In the genomic region with DNA sequence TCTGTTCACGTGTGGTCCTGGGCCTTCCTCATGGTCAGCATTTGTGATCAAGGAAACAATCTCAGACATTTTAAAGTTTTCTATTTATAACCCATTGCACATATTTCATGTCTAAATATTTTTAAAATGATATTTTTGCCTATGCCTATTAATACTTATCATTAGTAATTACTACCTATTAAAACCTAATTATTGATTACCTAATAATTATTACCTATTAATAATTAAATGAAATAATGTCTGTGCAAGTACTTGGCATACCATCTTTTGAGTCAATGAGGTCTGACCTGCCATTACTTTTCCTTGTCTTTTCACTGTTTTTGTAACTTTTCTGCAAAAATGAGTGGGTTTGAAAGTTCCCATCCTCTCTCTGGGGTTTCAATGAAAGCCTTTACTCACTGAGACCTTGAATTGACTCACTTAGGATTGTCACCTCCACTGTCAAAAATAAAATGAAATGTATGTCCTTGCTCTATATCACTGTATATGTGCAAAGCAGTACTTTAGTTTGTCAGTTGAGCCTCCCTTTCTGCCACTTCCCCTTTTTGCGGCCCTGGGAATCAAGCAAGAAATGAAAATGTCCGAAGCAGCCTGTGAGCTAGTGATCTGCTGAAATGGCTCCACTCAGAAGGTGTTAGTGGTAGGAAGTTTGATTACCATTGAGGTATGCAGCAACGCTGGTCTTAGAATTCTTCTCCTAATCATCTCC, we compare ENCODE assay signal across 10 cellular contexts.
DNase-seq lines count a peak whose midpoint lies in the region; ATAC-seq and TF ChIP-seq lines count a peak whose summit lies in the region.
"Had no signal": no experiment of that assay in that cellular context is flagged by ENCODE, and none has a peak within 500 bp of the region (broad histone marks: within the 10 kb centered on the region; RNA-seq: fewer than 3 reads in every experiment).

No MANE protein-coding gene starts in this region.

- H3K27me3 Mint-ChIP-seq in IgD-negative memory B cell, result no peaks in the 10 kb centered on the region
- no peaks in the 10 kb centered on the region for H3K27me3 Mint-ChIP-seq in memory B cell
- H3K27me3 Mint-ChIP-seq: brain had no signal

- H3K9me3 ChIP-seq in mammary epithelial cell (replicated peaks; ENCODE audit: insufficient read depth, low read length), result no peaks in the 10 kb centered on the region

- H3K4me1 ChIP-seq in mammary epithelial cell (ENCODE audit: insufficient read depth, low read length), result no peaks in the 10 kb centered on the region

- H3K27ac ChIP-seq in mammary epithelial cell (ENCODE audit: insufficient read depth, low read depth, low read length), result no peak overlapping the region

- H3K4me3 Mint-ChIP-seq in IgD-negative memory B cell (peak overlapping the region in 2 of 4 donors; percentile 71 to 80), memory B cell (no peak overlapping the region)
- H3K4me3 Mint-ChIP-seq: brain had no signal

- H3K4me1 Mint-ChIP-seq in IgD-negative memory B cell (peaks cover 27 to 34% (median 27%) of the 10 kb centered on the region in 3 donors), memory B cell (peaks cover 30% of the 10 kb centered on the region)

- in situ Hi-C loops in mammary epithelial cell (cut with MboI; ENCODE audit: low sequenced_read_pairs in 2 of 2), result no loop called here

- dilution Hi-C loops in mammary epithelial cell (cut with HindIII; ENCODE audit: low sequenced_read_pairs), result no loop called here

- 99% methylated on average over 4 of the region's 4 CpGs for WGBS in mammary epithelial cell (ENCODE audit: low coverage, missing lambda C conversion rate)

- H3K79me2 ChIP-seq in mammary epithelial cell (ENCODE audit: insufficient read depth, low read length), result no peaks in the 10 kb centered on the region

- intact Hi-C loops in mammary epithelial cell (cut with micrococcal nuclease), result no loop called here

- no peaks in the 10 kb centered on the region for H3K27me3 ChIP-seq in mammary epithelial cell (ENCODE audit: insufficient read depth, low read length)

- peak overlapping the region; percentile 33 to 81 (median 75) for H3K27ac Mint-ChIP-seq in IgD-negative memory B cell
- H3K27ac Mint-ChIP-seq in memory B cell, result peak overlapping the region; percentile 74
- H3K27ac Mint-ChIP-seq: brain had no signal

- CTCF ChIA-PET in mammary epithelial cell (lab: Charles Lee; ENCODE audit: low non-redundant PET), result no interaction called here

- no peak overlapping the region for H3K9ac ChIP-seq in mammary epithelial cell (ENCODE audit: insufficient read depth, low read length)

- TF ChIP-seq CTCF in mammary epithelial cell (conservative IDR thresholded peaks at IDR 0.05 in 1 of 2, IDR thresholded peaks at IDR 0.05 in 1 of 2; ENCODE audit: extremely low read depth in 1 of 2, insufficient read depth in 1 of 2, low read depth in 1 of 2, low read length in 2 of 2), result no peak

- no peak overlapping the region for H3K4me3 ChIP-seq in mammary epithelial cell (replicated peaks in 1 of 3; ENCODE audit: insufficient read depth in 1 of 3, low read depth in 2 of 3, low read length in 3 of 3)
- H3K4me3 ChIP-seq: lung had no signal

- H3K36me3 ChIP-seq in mammary epithelial cell (ENCODE audit: insufficient read depth, low read length), result no peaks in the 10 kb centered on the region

- DNase-seq in memory B cell (ENCODE audit: low spot score in 2 of 2) (peak; percentile 25 to 37), mammary epithelial cell (no peak), NCI-H187 treated with DMSO at 0.1 percent for 48 hours (lab: John Stamatoyannopoulos, UW) (no peak), GOT3 (lab: John Stamatoyannopoulos, UW) (no peak), cerebellar cortex (ENCODE audit: low spot score) (no peak)

- ATAC-seq in GM19043 (IDR thresholded peaks at IDR 0.05; ENCODE audit: low read depth, unreplicated experiment) (peak; percentile 88), HG02759 (IDR thresholded peaks at IDR 0.05; ENCODE audit: unreplicated experiment) (peak; percentile 86), memory B cell (ENCODE audit: low read depth) (peak; percentile 97)

- peaks cover 21% of the 10 kb centered on the region for H3K36me3 Mint-ChIP-seq in IgD-negative memory B cell
- peaks cover 44% of the 10 kb centered on the region for H3K36me3 Mint-ChIP-seq in memory B cell

- H2AFZ ChIP-seq in mammary epithelial cell (ENCODE audit: low read depth, low read length), result no peak overlapping the region

- no peak overlapping the region for H3K4me2 ChIP-seq in mammary epithelial cell (ENCODE audit: insufficient read depth, low read depth, low read length)

- H3K9me3 Mint-ChIP-seq in IgD-negative memory B cell (peaks cover 0 to 5% (median 2%) of the 10 kb centered on the region in 3 donors), memory B cell (peaks cover 8% of the 10 kb centered on the region)

- BruUV-seq in mammary epithelial cell (replicated peaks; lab: Mats Ljungman, UMichigan), result no TSS peak

- no peaks in the 10 kb centered on the region for H4K20me1 ChIP-seq in mammary epithelial cell (ENCODE audit: insufficient read depth, low read length)

Comparison
In these comparisons a context has a peak if more than half of its experiments do, and no peak if none do; other contexts are left out.
1. DNase-seq: peak in memory B cell (2 of 2); none in mammary epithelial cell (single experiment), NCI-H187 treated with DMSO at 0.1 percent for 48 hours (single experiment), GOT3 (single experiment) and cerebellar cortex (single experiment).
2. Peak in every context shown above with its lines, with median percentiles within 50 percentile points of each other: ATAC-seq.